Comparison of ENCODE assay signal across 1 cellular context in the genomic region with DNA sequence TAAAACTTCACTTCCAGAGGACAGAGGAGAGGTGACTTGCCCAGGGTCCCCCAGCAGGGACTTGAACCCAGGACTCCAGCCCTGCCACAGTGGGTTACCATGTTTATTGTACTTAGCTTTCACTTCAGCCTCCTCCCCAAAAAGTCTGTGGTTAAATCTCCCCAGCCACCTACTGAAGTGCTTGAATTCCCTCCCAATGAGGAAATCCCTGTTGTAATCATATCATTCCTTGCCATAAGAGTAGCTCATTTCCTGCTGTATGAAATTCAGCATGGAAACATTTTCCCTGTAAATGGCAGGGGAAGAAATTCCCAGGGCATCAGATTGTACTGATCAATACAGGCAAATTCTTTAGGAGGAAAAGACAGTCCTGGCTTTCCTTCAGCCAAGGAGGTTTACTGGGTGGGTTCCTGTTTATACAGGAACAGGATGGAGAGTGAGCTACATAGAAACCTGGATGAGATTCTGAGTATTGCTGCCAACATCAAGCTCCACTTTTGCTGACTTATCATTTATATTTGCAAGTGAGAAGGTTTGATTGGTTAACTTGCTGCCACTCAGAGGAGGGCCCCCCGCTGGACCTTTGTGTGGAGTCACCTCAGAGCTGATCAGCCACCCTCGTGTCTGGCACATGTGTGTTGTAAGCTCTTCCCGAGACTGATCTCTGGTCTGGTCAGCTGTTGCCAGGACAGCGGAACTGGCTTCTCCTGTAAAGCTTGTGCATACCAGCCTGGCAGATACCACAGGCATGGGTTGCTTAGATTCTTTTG.
TF ChIP-seq lines count a peak whose summit lies in the region.

No MANE protein-coding gene starts in this region.

TF ChIP-seq in HepG2, 621 proteins besides CTCF, POLR2A, EP300 and RAD21 (continued from another document and continues in another):
- TF ChIP-seq, protein P1, sequence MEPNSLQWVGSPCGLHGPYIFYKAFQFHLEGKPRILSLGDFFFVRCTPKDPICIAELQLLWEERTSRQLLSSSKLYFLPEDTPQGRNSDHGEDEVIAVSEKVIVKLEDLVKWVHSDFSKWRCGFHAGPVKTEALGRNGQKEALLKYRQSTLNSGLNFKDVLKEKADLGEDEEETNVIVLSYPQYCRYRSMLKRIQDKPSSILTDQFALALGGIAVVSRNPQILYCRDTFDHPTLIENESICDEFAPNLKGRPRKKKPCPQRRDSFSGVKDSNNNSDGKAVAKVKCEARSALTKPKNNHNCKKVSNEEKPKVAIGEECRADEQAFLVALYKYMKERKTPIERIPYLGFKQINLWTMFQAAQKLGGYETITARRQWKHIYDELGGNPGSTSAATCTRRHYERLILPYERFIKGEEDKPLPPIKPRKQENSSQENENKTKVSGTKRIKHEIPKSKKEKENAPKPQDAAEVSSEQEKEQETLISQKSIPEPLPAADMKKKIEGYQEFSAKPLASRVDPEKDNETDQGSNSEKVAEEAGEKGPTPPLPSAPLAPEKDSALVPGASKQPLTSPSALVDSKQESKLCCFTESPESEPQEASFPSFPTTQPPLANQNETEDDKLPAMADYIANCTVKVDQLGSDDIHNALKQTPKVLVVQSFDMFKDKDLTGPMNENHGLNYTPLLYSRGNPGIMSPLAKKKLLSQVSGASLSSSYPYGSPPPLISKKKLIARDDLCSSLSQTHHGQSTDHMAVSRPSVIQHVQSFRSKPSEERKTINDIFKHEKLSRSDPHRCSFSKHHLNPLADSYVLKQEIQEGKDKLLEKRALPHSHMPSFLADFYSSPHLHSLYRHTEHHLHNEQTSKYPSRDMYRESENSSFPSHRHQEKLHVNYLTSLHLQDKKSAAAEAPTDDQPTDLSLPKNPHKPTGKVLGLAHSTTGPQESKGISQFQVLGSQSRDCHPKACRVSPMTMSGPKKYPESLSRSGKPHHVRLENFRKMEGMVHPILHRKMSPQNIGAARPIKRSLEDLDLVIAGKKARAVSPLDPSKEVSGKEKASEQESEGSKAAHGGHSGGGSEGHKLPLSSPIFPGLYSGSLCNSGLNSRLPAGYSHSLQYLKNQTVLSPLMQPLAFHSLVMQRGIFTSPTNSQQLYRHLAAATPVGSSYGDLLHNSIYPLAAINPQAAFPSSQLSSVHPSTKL (CRISPR knock-in tag; IDR thresholded peaks at IDR 0.05) = peak; percentile 72
- no peak for TF ChIP-seq ZNF616 (CRISPR knock-in tag; IDR thresholded peaks at IDR 0.05; ENCODE audit: low read depth)
- TF ChIP-seq TBL1XR1 (IDR thresholded peaks at IDR 0.05; ENCODE audit: borderline replicate concordance, low read length, partially characterized antibody) = no peak
- no peak for TF ChIP-seq NR2F6 (IDR thresholded peaks at IDR 0.05)
- no peak for TF ChIP-seq NR2F6 (CRISPR knock-in tag; IDR thresholded peaks at IDR 0.05)
- no peak for TF ChIP-seq RARG (CRISPR knock-in tag; IDR thresholded peaks at IDR 0.05; ENCODE audit: low read depth)
- TF ChIP-seq, protein P2, sequence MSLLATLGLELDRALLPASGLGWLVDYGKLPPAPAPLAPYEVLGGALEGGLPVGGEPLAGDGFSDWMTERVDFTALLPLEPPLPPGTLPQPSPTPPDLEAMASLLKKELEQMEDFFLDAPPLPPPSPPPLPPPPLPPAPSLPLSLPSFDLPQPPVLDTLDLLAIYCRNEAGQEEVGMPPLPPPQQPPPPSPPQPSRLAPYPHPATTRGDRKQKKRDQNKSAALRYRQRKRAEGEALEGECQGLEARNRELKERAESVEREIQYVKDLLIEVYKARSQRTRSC (CRISPR knock-in tag; IDR thresholded peaks at IDR 0.05; ENCODE audit: low read depth) = no peak
- no peak for TF ChIP-seq ZNF816 (CRISPR knock-in tag; IDR thresholded peaks at IDR 0.05; ENCODE audit: borderline replicate concordance)
- TF ChIP-seq, protein P3, sequence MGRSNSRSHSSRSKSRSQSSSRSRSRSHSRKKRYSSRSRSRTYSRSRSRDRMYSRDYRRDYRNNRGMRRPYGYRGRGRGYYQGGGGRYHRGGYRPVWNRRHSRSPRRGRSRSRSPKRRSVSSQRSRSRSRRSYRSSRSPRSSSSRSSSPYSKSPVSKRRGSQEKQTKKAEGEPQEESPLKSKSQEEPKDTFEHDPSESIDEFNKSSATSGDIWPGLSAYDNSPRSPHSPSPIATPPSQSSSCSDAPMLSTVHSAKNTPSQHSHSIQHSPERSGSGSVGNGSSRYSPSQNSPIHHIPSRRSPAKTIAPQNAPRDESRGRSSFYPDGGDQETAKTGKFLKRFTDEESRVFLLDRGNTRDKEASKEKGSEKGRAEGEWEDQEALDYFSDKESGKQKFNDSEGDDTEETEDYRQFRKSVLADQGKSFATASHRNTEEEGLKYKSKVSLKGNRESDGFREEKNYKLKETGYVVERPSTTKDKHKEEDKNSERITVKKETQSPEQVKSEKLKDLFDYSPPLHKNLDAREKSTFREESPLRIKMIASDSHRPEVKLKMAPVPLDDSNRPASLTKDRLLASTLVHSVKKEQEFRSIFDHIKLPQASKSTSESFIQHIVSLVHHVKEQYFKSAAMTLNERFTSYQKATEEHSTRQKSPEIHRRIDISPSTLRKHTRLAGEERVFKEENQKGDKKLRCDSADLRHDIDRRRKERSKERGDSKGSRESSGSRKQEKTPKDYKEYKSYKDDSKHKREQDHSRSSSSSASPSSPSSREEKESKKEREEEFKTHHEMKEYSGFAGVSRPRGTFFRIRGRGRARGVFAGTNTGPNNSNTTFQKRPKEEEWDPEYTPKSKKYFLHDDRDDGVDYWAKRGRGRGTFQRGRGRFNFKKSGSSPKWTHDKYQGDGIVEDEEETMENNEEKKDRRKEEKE (IDR thresholded peaks at IDR 0.05) = no peak
- peak; percentile 25; the same call in 1 of the 2 replicates for TF ChIP-seq ZNF652 (CRISPR knock-in tag; IDR thresholded peaks at IDR 0.05; ENCODE audit: borderline replicate concordance, low read depth)
- TF ChIP-seq, protein P4, sequence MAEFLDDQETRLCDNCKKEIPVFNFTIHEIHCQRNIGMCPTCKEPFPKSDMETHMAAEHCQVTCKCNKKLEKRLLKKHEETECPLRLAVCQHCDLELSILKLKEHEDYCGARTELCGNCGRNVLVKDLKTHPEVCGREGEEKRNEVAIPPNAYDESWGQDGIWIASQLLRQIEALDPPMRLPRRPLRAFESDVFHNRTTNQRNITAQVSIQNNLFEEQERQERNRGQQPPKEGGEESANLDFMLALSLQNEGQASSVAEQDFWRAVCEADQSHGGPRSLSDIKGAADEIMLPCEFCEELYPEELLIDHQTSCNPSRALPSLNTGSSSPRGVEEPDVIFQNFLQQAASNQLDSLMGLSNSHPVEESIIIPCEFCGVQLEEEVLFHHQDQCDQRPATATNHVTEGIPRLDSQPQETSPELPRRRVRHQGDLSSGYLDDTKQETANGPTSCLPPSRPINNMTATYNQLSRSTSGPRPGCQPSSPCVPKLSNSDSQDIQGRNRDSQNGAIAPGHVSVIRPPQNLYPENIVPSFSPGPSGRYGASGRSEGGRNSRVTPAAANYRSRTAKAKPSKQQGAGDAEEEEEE (CRISPR knock-in tag; IDR thresholded peaks at IDR 0.05; ENCODE audit: borderline replicate concordance) = no peak
- no peak for TF ChIP-seq ZNF678 (CRISPR knock-in tag; IDR thresholded peaks at IDR 0.05)
- TF ChIP-seq, protein P5, sequence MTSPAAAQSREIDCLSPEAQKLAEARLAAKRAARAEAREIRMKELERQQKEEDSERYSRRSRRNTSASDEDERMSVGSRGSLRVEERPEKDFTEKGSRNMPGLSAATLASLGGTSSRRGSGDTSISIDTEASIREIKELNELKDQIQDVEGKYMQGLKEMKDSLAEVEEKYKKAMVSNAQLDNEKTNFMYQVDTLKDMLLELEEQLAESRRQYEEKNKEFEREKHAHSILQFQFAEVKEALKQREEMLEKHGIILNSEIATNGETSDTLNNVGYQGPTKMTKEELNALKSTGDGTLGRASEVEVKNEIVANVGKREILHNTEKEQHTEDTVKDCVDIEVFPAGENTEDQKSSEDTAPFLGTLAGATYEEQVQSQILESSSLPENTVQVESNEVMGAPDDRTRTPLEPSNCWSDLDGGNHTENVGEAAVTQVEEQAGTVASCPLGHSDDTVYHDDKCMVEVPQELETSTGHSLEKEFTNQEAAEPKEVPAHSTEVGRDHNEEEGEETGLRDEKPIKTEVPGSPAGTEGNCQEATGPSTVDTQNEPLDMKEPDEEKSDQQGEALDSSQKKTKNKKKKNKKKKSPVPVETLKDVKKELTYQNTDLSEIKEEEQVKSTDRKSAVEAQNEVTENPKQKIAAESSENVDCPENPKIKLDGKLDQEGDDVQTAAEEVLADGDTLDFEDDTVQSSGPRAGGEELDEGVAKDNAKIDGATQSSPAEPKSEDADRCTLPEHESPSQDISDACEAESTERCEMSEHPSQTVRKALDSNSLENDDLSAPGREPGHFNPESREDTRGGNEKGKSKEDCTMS (CRISPR knock-in tag; conservative IDR thresholded peaks at IDR 0.05) = no peak
- TF ChIP-seq PCBP2 (optimal IDR thresholded peaks at IDR 0.05; ENCODE audit: low read depth, low read length, poor library complexity, severe bottlenecking) = no peak
- TF ChIP-seq ZSCAN20 (CRISPR knock-in tag; IDR thresholded peaks at IDR 0.05; ENCODE audit: borderline replicate concordance) = 0 out of 2 replicates have a peak, but pooled peaks have one; percentile 45
- TF ChIP-seq, protein P6, sequence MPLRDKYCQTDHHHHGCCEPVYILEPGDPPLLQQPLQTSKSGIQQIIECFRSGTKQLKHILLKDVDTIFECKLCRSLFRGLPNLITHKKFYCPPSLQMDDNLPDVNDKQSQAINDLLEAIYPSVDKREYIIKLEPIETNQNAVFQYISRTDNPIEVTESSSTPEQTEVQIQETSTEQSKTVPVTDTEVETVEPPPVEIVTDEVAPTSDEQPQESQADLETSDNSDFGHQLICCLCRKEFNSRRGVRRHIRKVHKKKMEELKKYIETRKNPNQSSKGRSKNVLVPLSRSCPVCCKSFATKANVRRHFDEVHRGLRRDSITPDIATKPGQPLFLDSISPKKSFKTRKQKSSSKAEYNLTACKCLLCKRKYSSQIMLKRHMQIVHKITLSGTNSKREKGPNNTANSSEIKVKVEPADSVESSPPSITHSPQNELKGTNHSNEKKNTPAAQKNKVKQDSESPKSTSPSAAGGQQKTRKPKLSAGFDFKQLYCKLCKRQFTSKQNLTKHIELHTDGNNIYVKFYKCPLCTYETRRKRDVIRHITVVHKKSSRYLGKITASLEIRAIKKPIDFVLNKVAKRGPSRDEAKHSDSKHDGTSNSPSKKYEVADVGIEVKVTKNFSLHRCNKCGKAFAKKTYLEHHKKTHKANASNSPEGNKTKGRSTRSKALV (CRISPR knock-in tag; IDR thresholded peaks at IDR 0.05) = 0 out of 2 replicates have a peak, but pooled peaks have one; percentile 40
- no peak for TF ChIP-seq ZNF333 (CRISPR knock-in tag; IDR thresholded peaks at IDR 0.05; ENCODE audit: borderline replicate concordance)
- TF ChIP-seq, protein P7, sequence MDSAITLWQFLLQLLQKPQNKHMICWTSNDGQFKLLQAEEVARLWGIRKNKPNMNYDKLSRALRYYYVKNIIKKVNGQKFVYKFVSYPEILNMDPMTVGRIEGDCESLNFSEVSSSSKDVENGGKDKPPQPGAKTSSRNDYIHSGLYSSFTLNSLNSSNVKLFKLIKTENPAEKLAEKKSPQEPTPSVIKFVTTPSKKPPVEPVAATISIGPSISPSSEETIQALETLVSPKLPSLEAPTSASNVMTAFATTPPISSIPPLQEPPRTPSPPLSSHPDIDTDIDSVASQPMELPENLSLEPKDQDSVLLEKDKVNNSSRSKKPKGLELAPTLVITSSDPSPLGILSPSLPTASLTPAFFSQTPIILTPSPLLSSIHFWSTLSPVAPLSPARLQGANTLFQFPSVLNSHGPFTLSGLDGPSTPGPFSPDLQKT (CRISPR knock-in tag; IDR thresholded peaks at IDR 0.05; ENCODE audit: borderline replicate concordance) = no peak
- TF ChIP-seq POLR2AphosphoS5 (IDR thresholded peaks at IDR 0.05; ENCODE audit: low read depth, low read length) = no peak
- TF ChIP-seq, protein P8, sequence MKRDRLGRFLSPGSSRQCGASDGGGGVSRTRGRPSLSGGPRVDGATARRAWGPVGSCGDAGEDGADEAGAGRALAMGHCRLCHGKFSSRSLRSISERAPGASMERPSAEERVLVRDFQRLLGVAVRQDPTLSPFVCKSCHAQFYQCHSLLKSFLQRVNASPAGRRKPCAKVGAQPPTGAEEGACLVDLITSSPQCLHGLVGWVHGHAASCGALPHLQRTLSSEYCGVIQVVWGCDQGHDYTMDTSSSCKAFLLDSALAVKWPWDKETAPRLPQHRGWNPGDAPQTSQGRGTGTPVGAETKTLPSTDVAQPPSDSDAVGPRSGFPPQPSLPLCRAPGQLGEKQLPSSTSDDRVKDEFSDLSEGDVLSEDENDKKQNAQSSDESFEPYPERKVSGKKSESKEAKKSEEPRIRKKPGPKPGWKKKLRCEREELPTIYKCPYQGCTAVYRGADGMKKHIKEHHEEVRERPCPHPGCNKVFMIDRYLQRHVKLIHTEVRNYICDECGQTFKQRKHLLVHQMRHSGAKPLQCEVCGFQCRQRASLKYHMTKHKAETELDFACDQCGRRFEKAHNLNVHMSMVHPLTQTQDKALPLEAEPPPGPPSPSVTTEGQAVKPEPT (CRISPR knock-in tag; IDR thresholded peaks at IDR 0.05; ENCODE audit: low read depth) = no peak
- TF ChIP-seq ZNF205 (CRISPR knock-in tag; IDR thresholded peaks at IDR 0.05) = no peak
- TF ChIP-seq ZNF724P (CRISPR knock-in tag; IDR thresholded peaks at IDR 0.05; ENCODE audit: borderline replicate concordance) = no peak
- TF ChIP-seq, protein P9, sequence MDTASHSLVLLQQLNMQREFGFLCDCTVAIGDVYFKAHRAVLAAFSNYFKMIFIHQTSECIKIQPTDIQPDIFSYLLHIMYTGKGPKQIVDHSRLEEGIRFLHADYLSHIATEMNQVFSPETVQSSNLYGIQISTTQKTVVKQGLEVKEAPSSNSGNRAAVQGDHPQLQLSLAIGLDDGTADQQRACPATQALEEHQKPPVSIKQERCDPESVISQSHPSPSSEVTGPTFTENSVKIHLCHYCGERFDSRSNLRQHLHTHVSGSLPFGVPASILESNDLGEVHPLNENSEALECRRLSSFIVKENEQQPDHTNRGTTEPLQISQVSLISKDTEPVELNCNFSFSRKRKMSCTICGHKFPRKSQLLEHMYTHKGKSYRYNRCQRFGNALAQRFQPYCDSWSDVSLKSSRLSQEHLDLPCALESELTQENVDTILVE (CRISPR knock-in tag; IDR thresholded peaks at IDR 0.05) = peak; percentile 38; the same call in 1 of the 2 replicates
- no peak for TF ChIP-seq POLR2G (IDR thresholded peaks at IDR 0.05; ENCODE audit: low read depth, low read length)
- no peak for TF ChIP-seq SIN3A (IDR thresholded peaks at IDR 0.05; ENCODE audit: borderline replicate concordance, low read depth, low read length)
- TF ChIP-seq, protein P10, sequence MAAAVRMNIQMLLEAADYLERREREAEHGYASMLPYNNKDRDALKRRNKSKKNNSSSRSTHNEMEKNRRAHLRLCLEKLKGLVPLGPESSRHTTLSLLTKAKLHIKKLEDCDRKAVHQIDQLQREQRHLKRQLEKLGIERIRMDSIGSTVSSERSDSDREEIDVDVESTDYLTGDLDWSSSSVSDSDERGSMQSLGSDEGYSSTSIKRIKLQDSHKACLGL (CRISPR knock-in tag; IDR thresholded peaks at IDR 0.05) = no peak
- TF ChIP-seq, protein P11, sequence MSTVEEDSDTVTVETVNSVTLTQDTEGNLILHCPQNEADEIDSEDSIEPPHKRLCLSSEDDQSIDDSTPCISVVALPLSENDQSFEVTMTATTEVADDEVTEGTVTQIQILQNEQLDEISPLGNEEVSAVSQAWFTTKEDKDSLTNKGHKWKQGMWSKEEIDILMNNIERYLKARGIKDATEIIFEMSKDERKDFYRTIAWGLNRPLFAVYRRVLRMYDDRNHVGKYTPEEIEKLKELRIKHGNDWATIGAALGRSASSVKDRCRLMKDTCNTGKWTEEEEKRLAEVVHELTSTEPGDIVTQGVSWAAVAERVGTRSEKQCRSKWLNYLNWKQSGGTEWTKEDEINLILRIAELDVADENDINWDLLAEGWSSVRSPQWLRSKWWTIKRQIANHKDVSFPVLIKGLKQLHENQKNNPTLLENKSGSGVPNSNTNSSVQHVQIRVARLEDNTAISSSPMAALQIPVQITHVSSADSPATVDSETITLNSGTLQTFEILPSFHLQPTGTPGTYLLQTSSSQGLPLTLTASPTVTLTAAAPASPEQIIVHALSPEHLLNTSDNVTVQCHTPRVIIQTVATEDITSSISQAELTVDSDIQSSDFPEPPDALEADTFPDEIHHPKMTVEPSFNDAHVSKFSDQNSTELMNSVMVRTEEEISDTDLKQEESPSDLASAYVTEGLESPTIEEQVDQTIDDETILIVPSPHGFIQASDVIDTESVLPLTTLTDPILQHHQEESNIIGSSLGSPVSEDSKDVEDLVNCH (CRISPR knock-in tag; IDR thresholded peaks at IDR 0.05) = no peak
